Comparison of ENCODE assay signal across 13 cellular contexts in the genomic region with DNA sequence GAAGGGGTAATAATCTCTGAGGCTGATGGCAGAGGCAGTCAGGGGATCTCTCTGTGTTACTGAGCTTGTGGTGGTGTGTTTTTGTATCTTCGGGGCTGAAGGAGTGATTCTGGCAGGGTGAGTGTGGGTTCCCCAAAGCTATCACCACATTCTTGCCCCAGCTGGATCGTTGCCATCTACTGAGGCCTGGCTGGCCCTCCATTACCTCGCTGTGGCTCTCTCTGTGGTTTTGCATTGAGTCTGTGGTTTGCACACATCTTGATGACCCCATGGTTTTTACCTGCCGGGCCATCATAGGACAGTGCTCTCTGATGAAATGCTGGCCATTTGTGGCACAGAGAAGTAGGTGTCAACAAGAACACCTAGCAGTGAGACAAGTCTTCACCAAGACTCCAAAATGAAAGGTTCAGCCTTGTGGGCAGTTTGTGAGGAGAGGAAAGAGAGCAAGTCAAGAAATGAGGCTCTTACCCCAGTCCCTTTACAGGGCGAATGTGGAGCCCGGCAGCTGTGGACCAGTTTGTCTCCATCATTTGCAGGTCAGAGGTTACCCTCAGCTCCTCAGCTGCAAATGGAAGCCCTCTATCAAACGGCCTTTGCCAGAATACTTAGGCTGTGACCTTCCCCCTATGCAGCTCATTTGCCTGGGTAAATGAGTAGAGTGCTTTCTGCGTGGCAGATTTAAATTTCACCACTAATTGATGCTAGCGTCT.
DNase-seq lines count a peak whose midpoint lies in the region; ATAC-seq, FAIRE-seq and TF ChIP-seq lines count a peak whose summit lies in the region.
"Had no signal": no experiment of that assay in that cellular context is flagged by ENCODE, and none has a peak within 500 bp of the region (broad histone marks: within the 10 kb centered on the region; RNA-seq: fewer than 3 reads in every experiment).

No MANE protein-coding gene starts in this region.

- TF ChIP-seq EP300 in A549 (IDR thresholded peaks at IDR 0.05): no peak

- no peak for DNase-seq in A549 (ENCODE audit: low read depth in 1 of 2, low spot score in 1 of 2)
- no peak for DNase-seq in HFFc6
- DNase-seq in activated T-helper 2 cell treated with anti-CD3 and anti-CD28 coated beads, Interferon-gamma antibody, Interleukin-2, Interleukin-4, amounts not matched to agents 10 μg/mL and 5 μg/mL and 100 μg/mL, durations not matched to agents 14 hours and 24 hours and 36 hours (ENCODE audit: low spot score): no peak
- DNase-seq in BE2C: no peak
- DNase-seq in stimulated activated naive CD4-positive, alpha-beta T cell treated with Interleukin-2 at 50 U/mL for 16 hours (lab: John Stamatoyannopoulos, UW): no peak
- DNase-seq in DMS53 treated with DMSO at 0.1 percent for 48 hours (lab: John Stamatoyannopoulos, UW; ENCODE audit: unreplicated experiment): no peak
- DNase-seq: activated B cell treated with CpG ODN at 0.5 μM for 24 hours, COR-L47, NCI-H774 had no signal

- H3K27me3 ChIP-seq in mucosa of rectum (ENCODE audit: control insufficient read depth in 2 of 2, insufficient read depth in 2 of 2, low read length in 2 of 2) (no peaks in the 10 kb centered on the region), BE2C (no peaks in the 10 kb centered on the region)

- POLR2A ChIA-PET in A549 (lab: Yijun Ruan, JAX): interaction anchor here (1.3 kb wide), 1 partner anchor 25 kb away, joined by 3 read pairs; no protein-coding TSS in a partner anchor

- H3K27ac ChIP-seq in A549 (peak overlapping the region; percentile 78 to 80), mucosa of rectum (ENCODE audit: low read depth in 2 of 2, low read length in 2 of 2) (peak overlapping the region; percentile 82 to 88)

- no peak for TF ChIP-seq RAD21 in A549 (conservative IDR thresholded peaks at IDR 0.05 in 1 of 2, IDR thresholded peaks at IDR 0.05 in 1 of 2)

- peaks cover 67% of the 10 kb centered on the region for H3K4me1 Mint-ChIP-seq in HFFc6 (ENCODE audit: low read depth)
- peaks cover 61% of the 10 kb centered on the region for H3K4me1 Mint-ChIP-seq in activated T-helper 2 cell treated with anti-CD3 and anti-CD28 coated beads, Interferon-gamma antibody, Interleukin-2, Interleukin-4, amounts not matched to agents 10 μg/mL and 5 μg/mL and 100 μg/mL, durations not matched to agents 14 hours and 24 hours and 36 hours (ENCODE audit: low read depth)

- no peaks in the 10 kb centered on the region for H3K9me3 ChIP-seq in A549
- H3K9me3 ChIP-seq in mucosa of rectum (ENCODE audit: control insufficient read depth in 2 of 2, low read length in 2 of 2): no peaks in the 10 kb centered on the region
- no peaks in the 10 kb centered on the region for H3K9me3 ChIP-seq in BE2C

- H3K27me3 Mint-ChIP-seq in HFFc6 (ENCODE audit: insufficient read depth): no peaks in the 10 kb centered on the region
- no peaks in the 10 kb centered on the region for H3K27me3 Mint-ChIP-seq in activated T-helper 2 cell treated with anti-CD3 and anti-CD28 coated beads, Interferon-gamma antibody, Interleukin-2, Interleukin-4, amounts not matched to agents 10 μg/mL and 5 μg/mL and 100 μg/mL, durations not matched to agents 14 hours and 24 hours and 36 hours (ENCODE audit: low read depth)
- H3K27me3 Mint-ChIP-seq: activated B cell treated with CpG ODN at 0.5 μM for 24 hours, progenitor cell of endocrine pancreas had no signal

- H3K36me3 Mint-ChIP-seq in HFFc6 (ENCODE audit: low read depth): peaks cover 46% of the 10 kb centered on the region
- peaks cover 28% of the 10 kb centered on the region for H3K36me3 Mint-ChIP-seq in activated T-helper 2 cell treated with anti-CD3 and anti-CD28 coated beads, Interferon-gamma antibody, Interleukin-2, Interleukin-4, amounts not matched to agents 10 μg/mL and 5 μg/mL and 100 μg/mL, durations not matched to agents 14 hours and 24 hours and 36 hours (ENCODE audit: low read depth)

- peak; percentile 26 to 33; a peak in 5 of 6 replicates for ATAC-seq in A549
- no peak for ATAC-seq in GM21529 (IDR thresholded peaks at IDR 0.05; ENCODE audit: unreplicated experiment)

- H3K4me3 ChIP-seq in A549 (0 out of 3 replicates have a peak overlapping the region, but pooled peaks have one; percentile 15), mucosa of rectum (ENCODE audit: low read length in 2 of 2) (peak overlapping the region in 1 of 2 donors; percentile 17), BE2C (ENCODE audit: low read depth, low read length) (no peak overlapping the region)

- 57% methylated on average over 9 of the region's 9 CpGs for WGBS in A549 (ENCODE audit: missing lambda C conversion rate)

- H3K36me3 ChIP-seq in mucosa of rectum (ENCODE audit: control insufficient read depth in 2 of 2, insufficient read depth in 2 of 2, low read length in 2 of 2) (peaks cover 0 to 5% of the 10 kb centered on the region in 2 donors), BE2C (peaks cover 14% of the 10 kb centered on the region)

- H3K4me2 ChIP-seq in A549: peak overlapping the region; percentile 69

- H3K4me1 ChIP-seq in A549: peaks cover 56% of the 10 kb centered on the region
- H3K4me1 ChIP-seq in mucosa of rectum (ENCODE audit: control insufficient read depth in 2 of 2, insufficient read depth in 2 of 2, low read length in 2 of 2): peaks cover 48 to 61% of the 10 kb centered on the region in 2 donors
- H3K4me1 ChIP-seq in BE2C: no peaks in the 10 kb centered on the region; the same call in none of the 2 replicates

- H3K9ac ChIP-seq in mucosa of rectum (ENCODE audit: low read depth in 1 of 2, low read length in 2 of 2): peak overlapping the region; percentile 34 to 58

- intact Hi-C loops in activated T-helper 2 cell treated with anti-CD3 and anti-CD28 coated beads, Interferon-gamma antibody, Interleukin-2, Interleukin-4, amounts not matched to agents 10 μg/mL and 5 μg/mL and 100 μg/mL, durations not matched to agents 14 hours and 24 hours and 36 hours (cut with micrococcal nuclease): no loop called here

- TF ChIP-seq CTCF in A549 (IDR thresholded peaks at IDR 0.05) (no peak), HFFc6 (IDR thresholded peaks at IDR 0.05) (no peak), BE2C (IDR thresholded peaks at IDR 0.05; ENCODE audit: low read depth, low read length) (no peak)

- CTCF ChIA-PET in A549 (lab: Yijun Ruan, JAX): interaction anchor here (0.9 to 2.5 kb wide), 7 partner anchors 8 to 94 kb away, joined by 3 to 21 read pairs (median 3); no protein-coding TSS in a partner anchor

- FAIRE-seq in A549 (lab: Jason Lieb, UNC): no peak
- FAIRE-seq: islet of Langerhans had no signal

- H3K27ac Mint-ChIP-seq in HFFc6: peak overlapping the region; percentile 83
- peak overlapping the region; percentile 22 for H3K27ac Mint-ChIP-seq in activated T-helper 2 cell treated with anti-CD3 and anti-CD28 coated beads, Interferon-gamma antibody, Interleukin-2, Interleukin-4, amounts not matched to agents 10 μg/mL and 5 μg/mL and 100 μg/mL, durations not matched to agents 14 hours and 24 hours and 36 hours
- H3K27ac Mint-ChIP-seq: activated B cell treated with CpG ODN at 0.5 μM for 24 hours had no signal

- H3K4me3 Mint-ChIP-seq in HFFc6: peak overlapping the region; percentile 67
- H3K4me3 Mint-ChIP-seq in activated T-helper 2 cell treated with anti-CD3 and anti-CD28 coated beads, Interferon-gamma antibody, Interleukin-2, Interleukin-4, amounts not matched to agents 10 μg/mL and 5 μg/mL and 100 μg/mL, durations not matched to agents 14 hours and 24 hours and 36 hours (ENCODE audit: low read depth): no peak overlapping the region
- H3K4me3 Mint-ChIP-seq: activated B cell treated with CpG ODN at 0.5 μM for 24 hours had no signal

- H3K9me3 Mint-ChIP-seq in HFFc6: no peaks in the 10 kb centered on the region
- H3K9me3 Mint-ChIP-seq in activated T-helper 2 cell treated with anti-CD3 and anti-CD28 coated beads, Interferon-gamma antibody, Interleukin-2, Interleukin-4, amounts not matched to agents 10 μg/mL and 5 μg/mL and 100 μg/mL, durations not matched to agents 14 hours and 24 hours and 36 hours: no peaks in the 10 kb centered on the region
- H3K9me3 Mint-ChIP-seq: activated B cell treated with CpG ODN at 0.5 μM for 24 hours had no signal

- no peak for TF ChIP-seq POLR2A in A549 (IDR thresholded peaks at IDR 0.05; ENCODE audit: low read length)

TF ChIP-seq in A549, 52 proteins besides CTCF, POLR2A, EP300 and RAD21:
- TF ChIP-seq, protein P1, sequence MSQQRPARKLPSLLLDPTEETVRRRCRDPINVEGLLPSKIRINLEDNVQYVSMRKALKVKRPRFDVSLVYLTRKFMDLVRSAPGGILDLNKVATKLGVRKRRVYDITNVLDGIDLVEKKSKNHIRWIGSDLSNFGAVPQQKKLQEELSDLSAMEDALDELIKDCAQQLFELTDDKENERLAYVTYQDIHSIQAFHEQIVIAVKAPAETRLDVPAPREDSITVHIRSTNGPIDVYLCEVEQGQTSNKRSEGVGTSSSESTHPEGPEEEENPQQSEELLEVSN (IDR thresholded peaks at IDR 0.05; ENCODE audit: borderline replicate concordance, low read depth): no peak
